In genomic region chr16:54059319-54059718, GRCh38 we compare ENCODE assay signal across 1 cellular context.
A peak's percentile ranks its signal among the peaks of the same experiment; 100 is the strongest.
TF ChIP-seq lines count a peak whose summit lies in the region.

No MANE protein-coding gene starts in this region.

TF ChIP-seq in HEK293, 187 proteins besides CTCF, POLR2A, EP300 and RAD21 (continued from another document):
- TF ChIP-seq OSR2 (tag by site-specific recombination; IDR thresholded peaks at IDR 0.05) = peak; percentile 59
- no peak for TF ChIP-seq ZNF530 (tag by site-specific recombination; IDR thresholded peaks at IDR 0.05; ENCODE audit: low read depth)
- 0 out of 2 replicates have a peak, but pooled peaks have one; percentile 28 for TF ChIP-seq ZNF24 (tag by site-specific recombination; IDR thresholded peaks at IDR 0.05)
- peak; percentile 92 for TF ChIP-seq IKZF3 (tag by site-specific recombination; IDR thresholded peaks at IDR 0.05)
- no peak for TF ChIP-seq ZNF391 (tag by site-specific recombination; IDR thresholded peaks at IDR 0.05; ENCODE audit: borderline replicate concordance, low read depth)
- TF ChIP-seq ZBTB17 (tag by site-specific recombination; IDR thresholded peaks at IDR 0.05) = 0 out of 2 replicates have a peak, but pooled peaks have one; percentile 17
- TF ChIP-seq, protein P1, sequence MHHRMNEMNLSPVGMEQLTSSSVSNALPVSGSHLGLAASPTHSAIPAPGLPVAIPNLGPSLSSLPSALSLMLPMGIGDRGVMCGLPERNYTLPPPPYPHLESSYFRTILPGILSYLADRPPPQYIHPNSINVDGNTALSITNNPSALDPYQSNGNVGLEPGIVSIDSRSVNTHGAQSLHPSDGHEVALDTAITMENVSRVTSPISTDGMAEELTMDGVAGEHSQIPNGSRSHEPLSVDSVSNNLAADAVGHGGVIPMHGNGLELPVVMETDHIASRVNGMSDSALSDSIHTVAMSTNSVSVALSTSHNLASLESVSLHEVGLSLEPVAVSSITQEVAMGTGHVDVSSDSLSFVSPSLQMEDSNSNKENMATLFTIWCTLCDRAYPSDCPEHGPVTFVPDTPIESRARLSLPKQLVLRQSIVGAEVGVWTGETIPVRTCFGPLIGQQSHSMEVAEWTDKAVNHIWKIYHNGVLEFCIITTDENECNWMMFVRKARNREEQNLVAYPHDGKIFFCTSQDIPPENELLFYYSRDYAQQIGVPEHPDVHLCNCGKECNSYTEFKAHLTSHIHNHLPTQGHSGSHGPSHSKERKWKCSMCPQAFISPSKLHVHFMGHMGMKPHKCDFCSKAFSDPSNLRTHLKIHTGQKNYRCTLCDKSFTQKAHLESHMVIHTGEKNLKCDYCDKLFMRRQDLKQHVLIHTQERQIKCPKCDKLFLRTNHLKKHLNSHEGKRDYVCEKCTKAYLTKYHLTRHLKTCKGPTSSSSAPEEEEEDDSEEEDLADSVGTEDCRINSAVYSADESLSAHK (tag by site-specific recombination; IDR thresholded peaks at IDR 0.05) = peak; percentile 55
- no peak for TF ChIP-seq ZNF777 (tag by site-specific recombination; IDR thresholded peaks at IDR 0.05; ENCODE audit: borderline replicate concordance)
- TF ChIP-seq ZNF658 (tag by site-specific recombination; IDR thresholded peaks at IDR 0.05) = no peak
- 0 out of 2 replicates have a peak, but pooled peaks have one; percentile 27 for TF ChIP-seq MYNN (tag by site-specific recombination; IDR thresholded peaks at IDR 0.05; ENCODE audit: borderline replicate concordance)
- TF ChIP-seq ZXDB (tag by site-specific recombination; IDR thresholded peaks at IDR 0.05) = peak; percentile 46; the same call in 1 of the 2 replicates
- no peak for TF ChIP-seq ZNF155 (tag by site-specific recombination; IDR thresholded peaks at IDR 0.05)
- no peak for TF ChIP-seq ZNF175 (tag by site-specific recombination; IDR thresholded peaks at IDR 0.05)
- TF ChIP-seq BCL11B (tag by site-specific recombination; IDR thresholded peaks at IDR 0.05; ENCODE audit: low read depth) = no peak
- TF ChIP-seq GLIS1 (tag by site-specific recombination; IDR thresholded peaks at IDR 0.05) = peak; percentile 86
- no peak for TF ChIP-seq ZNF560 (tag by site-specific recombination; IDR thresholded peaks at IDR 0.05; ENCODE audit: borderline replicate concordance)
- peak; percentile 72 for TF ChIP-seq ZBTB8A (tag by site-specific recombination; IDR thresholded peaks at IDR 0.05)
- TF ChIP-seq TRIM28 (IDR thresholded peaks at IDR 0.05; ENCODE audit: borderline replicate concordance, low read length) = peak; percentile 90
- peak; percentile 75 for TF ChIP-seq ZIC2 (tag by site-specific recombination; IDR thresholded peaks at IDR 0.05)
- TF ChIP-seq KLF9 (tag by site-specific recombination; IDR thresholded peaks at IDR 0.05; ENCODE audit: low read depth) = no peak
- TF ChIP-seq ZNF626 (tag by site-specific recombination; IDR thresholded peaks at IDR 0.05) = no peak
TF ChIP-seq in HEK293: peak in this region for 36.
